8 cellular contexts compared by ENCODE assay signal in the genomic region with DNA sequence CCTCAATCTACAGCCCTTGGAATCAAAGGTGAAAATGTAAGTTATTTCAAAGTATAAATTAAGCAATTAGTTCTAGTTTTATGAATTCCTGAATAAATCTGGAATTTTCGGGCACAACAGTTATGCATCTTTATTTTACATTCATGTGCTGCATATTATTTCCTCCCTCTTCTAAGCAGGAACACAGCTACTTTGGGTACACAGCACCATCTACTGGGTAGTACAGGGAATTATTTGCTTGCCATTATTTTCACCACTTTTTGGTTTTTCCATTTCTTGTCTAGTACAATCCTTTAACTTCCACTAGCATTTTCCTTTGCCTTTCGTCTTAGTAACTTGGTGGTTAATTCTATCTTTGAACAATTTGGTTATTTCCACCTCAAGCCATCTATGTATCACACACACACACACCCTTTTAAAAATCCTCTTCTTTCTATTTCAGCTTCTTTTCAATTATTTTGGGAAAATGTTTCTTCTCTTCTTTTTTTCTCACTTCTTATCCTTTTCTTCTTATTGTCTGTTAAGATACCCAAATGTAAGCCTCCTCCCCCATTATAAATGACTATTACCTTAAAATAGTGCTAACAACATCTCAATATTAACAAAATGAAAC.
DNase-seq lines count a peak whose midpoint lies in the region; ATAC-seq and TF ChIP-seq lines count a peak whose summit lies in the region.

No MANE protein-coding gene starts in this region.

- no peaks in the 10 kb centered on the region for H3K9me1 ChIP-seq in IMR-90 (ENCODE audit: insufficient read depth, low read length)

- H4K20me1 ChIP-seq in IMR-90 (ENCODE audit: insufficient read depth, low read length): no peaks in the 10 kb centered on the region

- no peak overlapping the region for H3K4me2 ChIP-seq in IMR-90 (ENCODE audit: low read depth, low read length)

- no peak overlapping the region for H4K91ac ChIP-seq in IMR-90 (ENCODE audit: insufficient read depth, low read depth, low read length)

- no peaks in the 10 kb centered on the region for H3K4me1 Mint-ChIP-seq in CD4-positive, alpha-beta memory T cell

- H2BK120ac ChIP-seq in IMR-90 (ENCODE audit: low read depth, low read length): no peak overlapping the region

- H3K27me3 ChIP-seq in GM06990 (replicated peaks; ENCODE audit: control insufficient read depth, insufficient read depth, low read length) (no peaks in the 10 kb centered on the region; the same call in none of the 2 replicates), IMR-90 (ENCODE audit: control insufficient read depth, insufficient read depth, low read length) (peaks cover 4% of the 10 kb centered on the region; the same call in 1 of the 2 replicates)
- H3K27me3 ChIP-seq in CD4-positive, alpha-beta memory T cell (ENCODE audit: insufficient read depth, low read length): no peaks in the 10 kb centered on the region

- H3K9me3 Mint-ChIP-seq in CD4-positive, alpha-beta memory T cell: peaks cover 0 to 34% (median 17%) of the 10 kb centered on the region in 8 donors

- no CpG with 5 or more reads among the region's 2 CpGs for WGBS in IMR-90 (ENCODE audit: extremely low coverage in 2 of 2, insufficient read length in 1 of 2), 2 experiments

- intact Hi-C loops in IMR-90 (cut with micrococcal nuclease): loop anchor here (10.0 kb wide), 1 partner anchor 588 kb away; no protein-coding TSS in a partner anchor
- intact Hi-C loops in CD4-positive, alpha-beta memory T cell (cut with micrococcal nuclease): no loop called here

- dilution Hi-C loops in IMR-90 (cut with HindIII; ENCODE audit: low sequenced_read_pairs, unreplicated experiment): no loop called here

- H3K18ac ChIP-seq in IMR-90 (ENCODE audit: low read depth, low read length): no peak overlapping the region

- CTCF ChIA-PET in IMR-90 (lab: Yijun Ruan, JAX): interaction anchor here (0.9 to 1.6 kb wide), 2 partner anchors 11 to 68 kb away, joined by 3 read pairs; no protein-coding TSS in a partner anchor
- CTCF ChIA-PET in CD4-positive, alpha-beta memory T cell (lab: Charles Lee; ENCODE audit: partially characterized antibody): no interaction called here

- no peak overlapping the region for H3K4me3 Mint-ChIP-seq in CD4-positive, alpha-beta memory T cell

- H3K9ac ChIP-seq in IMR-90 (ENCODE audit: low read depth, low read length): no peak overlapping the region

- no peaks in the 10 kb centered on the region for H3K36me3 Mint-ChIP-seq in CD4-positive, alpha-beta memory T cell

- no peak overlapping the region for H2AK9ac ChIP-seq in IMR-90 (replicated peaks; ENCODE audit: low read depth, low read length, poor library complexity)

- H3K27me3 Mint-ChIP-seq in CD4-positive, alpha-beta memory T cell: peaks cover 3 to 6% of the 10 kb centered on the region in 2 donors

- H3K56ac ChIP-seq in IMR-90 (ENCODE audit: extremely low read depth, insufficient read depth, low read length): no peak overlapping the region

- H2AFZ ChIP-seq in IMR-90 (replicated peaks; ENCODE audit: low read length, poor library complexity): no peak overlapping the region

- H3K4me3 ChIP-seq in GM06990 (replicated peaks; ENCODE audit: low read depth, low read length) (no peak overlapping the region), IMR-90 (ENCODE audit: insufficient read depth, low read depth, low read length) (no peak overlapping the region)
- no peak overlapping the region for H3K4me3 ChIP-seq in CD4-positive, alpha-beta memory T cell (ENCODE audit: low read length in 2 of 2)

- no peaks in the 10 kb centered on the region for H3K4me1 ChIP-seq in IMR-90 (ENCODE audit: control insufficient read depth, insufficient read depth, low read length)
- no peaks in the 10 kb centered on the region for H3K4me1 ChIP-seq in CD4-positive, alpha-beta memory T cell (ENCODE audit: insufficient read depth, low read length)

- DNase-seq in GM06990 (ENCODE audit: extremely low read depth, insufficient read length): no peak
- DNase-seq in IMR-90: peak; percentile 41
- DNase-seq in SK-MEL-5 (ENCODE audit: low read depth, low spot score): peak; percentile 76
- peak; percentile 41 for DNase-seq in foreskin melanocyte
- DNase-seq in hypothalamus (lab: John Stamatoyannopoulos, UW): no peak
- no peak for DNase-seq in NCI-H446 treated with DMSO at 0.1 percent for 48 hours (lab: John Stamatoyannopoulos, UW)
- no peak for DNase-seq in stimulated activated CD4-positive, alpha-beta T cell treated with anti-CD3 and anti-CD28 coated beads, Interleukin-4, amount 100 ng/mL, for 4 hours
- DNase-seq in CD4-positive, alpha-beta memory T cell: no peak

- no peaks in the 10 kb centered on the region for H3K9me3 ChIP-seq in IMR-90 (ENCODE audit: control insufficient read depth, insufficient read depth, low read length)
- no peaks in the 10 kb centered on the region for H3K9me3 ChIP-seq in CD4-positive, alpha-beta memory T cell (ENCODE audit: control insufficient read depth in 1 of 2, low read length in 2 of 2)

- no peak overlapping the region for H3K27ac Mint-ChIP-seq in CD4-positive, alpha-beta memory T cell

- no peak overlapping the region for H3K14ac ChIP-seq in IMR-90 (replicated peaks; ENCODE audit: low read depth, low read length)

- no peak overlapping the region for H2AK5ac ChIP-seq in IMR-90 (ENCODE audit: low read depth, low read length)

- BruUV-seq in IMR-90 (replicated peaks; lab: Mats Ljungman, UMichigan): no TSS peak

- TF ChIP-seq RAD21 in IMR-90 (IDR thresholded peaks at IDR 0.05; ENCODE audit: low read length): peak; percentile 46

- H3K27ac ChIP-seq in IMR-90 (ENCODE audit: insufficient read depth, low read length): no peak overlapping the region
- no peak overlapping the region for H3K27ac ChIP-seq in CD4-positive, alpha-beta memory T cell (ENCODE audit: low read depth, low read length)

- H3K36me3 ChIP-seq in GM06990 (ENCODE audit: control insufficient read depth, insufficient read depth, low read length): no peaks in the 10 kb centered on the region
- H3K36me3 ChIP-seq in IMR-90 (ENCODE audit: control insufficient read depth, insufficient read depth, low read length): no peaks in the 10 kb centered on the region
- no peaks in the 10 kb centered on the region for H3K36me3 ChIP-seq in CD4-positive, alpha-beta memory T cell (ENCODE audit: insufficient read depth, low read length)

- no peak overlapping the region for H2BK20ac ChIP-seq in IMR-90 (ENCODE audit: low read depth, low read length)

- no peak overlapping the region for H4K5ac ChIP-seq in IMR-90 (ENCODE audit: low read depth, low read length)

- in situ Hi-C loops in IMR-90 (cut with MboI; ENCODE audit: low sequenced_read_pairs) (loop anchor here (25.0 kb wide), 2 partner anchors 616 to 759 kb away; partner anchors contain the start of gene GFM1), SK-MEL-5 (cut with HindIII; ENCODE audit: low pct_unique_long_range_greater_than_20kb, low sequenced_read_pairs) (loop anchor here (25.0 kb wide), 1 partner anchor 341 kb away; no protein-coding TSS in a partner anchor)

- no peak overlapping the region for H4K8ac ChIP-seq in IMR-90 (ENCODE audit: low read depth in 2 of 2, low read length in 2 of 2)

- ATAC-seq in IMR-90 (ENCODE audit: low read depth): no peak

- POLR2A ChIA-PET in IMR-90 (lab: Charles Lee; ENCODE audit: unreplicated experiment): no interaction called here
- POLR2A ChIA-PET in CD4-positive, alpha-beta memory T cell (lab: Charles Lee; ENCODE audit: partially characterized antibody): no interaction called here

- H3K79me1 ChIP-seq in IMR-90 (ENCODE audit: low read depth in 1 of 2, low read length in 2 of 2): no peaks in the 10 kb centered on the region

- TF ChIP-seq POLR2A in IMR-90 (IDR thresholded peaks at IDR 0.05; ENCODE audit: low read depth, low read length): no peak

- H2BK15ac ChIP-seq in IMR-90 (ENCODE audit: low read depth, low read length): no peak overlapping the region

- no peak overlapping the region for H3K4ac ChIP-seq in IMR-90 (ENCODE audit: low read depth, low read length)

- TF ChIP-seq CTCF in GM06990 (IDR thresholded peaks at IDR 0.05; ENCODE audit: insufficient read depth, low read length, poor library complexity, severe bottlenecking) (peak; percentile 64), IMR-90 (conservative IDR thresholded peaks at IDR 0.05; ENCODE audit: low read depth, low read length) (peak; percentile 46)

- H2BK5ac ChIP-seq in IMR-90 (ENCODE audit: low read depth, low read length, poor library complexity, severe bottlenecking): no peak overlapping the region

- H3K23ac ChIP-seq in IMR-90 (ENCODE audit: low read depth, low read length): no peak overlapping the region

TF ChIP-seq in IMR-90, 13 proteins besides CTCF, POLR2A, EP300 and RAD21:
- TF ChIP-seq MXI1 (IDR thresholded peaks at IDR 0.05; ENCODE audit: borderline replicate concordance, low read depth, low read length) (no peak), SMC3 (IDR thresholded peaks at IDR 0.05; ENCODE audit: low read depth, low read length) (0 out of 2 replicates have a peak, but pooled peaks have one; percentile 21)

Comparison
In these comparisons a context has a peak if more than half of its experiments do, and no peak if none do; other contexts are left out.
1. DNase-seq: peak in IMR-90 (single experiment), SK-MEL-5 (single experiment) and foreskin melanocyte (single experiment); none in GM06990 (single experiment), hypothalamus (0 of 51), NCI-H446 treated with DMSO at 0.1 percent for 48 hours (single experiment), stimulated activated CD4-positive, alpha-beta T cell treated with anti-CD3 and anti-CD28 coated beads, Interleukin-4, amount 100 ng/mL, for 4 hours (0 of 2) and CD4-positive, alpha-beta memory T cell (0 of 5).